1 cellular context compared by ENCODE assay signal in genomic region chr22:38417252-38418060, GRCh38.
TF ChIP-seq lines count a peak whose summit lies in the region.

No MANE protein-coding gene starts in this region.

TF ChIP-seq in HepG2, 621 proteins besides CTCF, POLR2A, EP300 and RAD21:
- TF ChIP-seq TOPORS (CRISPR knock-in tag; IDR thresholded peaks at IDR 0.05) (no peak), ZNF44 (CRISPR knock-in tag; IDR thresholded peaks at IDR 0.05) (no peak), RNF219 (CRISPR knock-in tag; IDR thresholded peaks at IDR 0.05) (no peak), ZFP36 (IDR thresholded peaks at IDR 0.05; ENCODE audit: borderline replicate concordance, low read depth, low read length, partially characterized antibody) (no peak), STAT5B (CRISPR knock-in tag; IDR thresholded peaks at IDR 0.05) (no peak), ZNF674 (CRISPR knock-in tag; IDR thresholded peaks at IDR 0.05; ENCODE audit: low read depth) (no peak), NR2F6 (IDR thresholded peaks at IDR 0.05) (no peak), NR2F6 (CRISPR knock-in tag; IDR thresholded peaks at IDR 0.05) (no peak), CSRNP1 (CRISPR knock-in tag; IDR thresholded peaks at IDR 0.05) (no peak)
